8 cellular contexts compared by ENCODE assay signal in genomic region chr19:58554494-58555368, GRCh38.
DNase-seq lines count a peak whose midpoint lies in the region; ATAC-seq and TF ChIP-seq lines count a peak whose summit lies in the region.

Gene CHMP2A (minus strand): TSS chr19:58555105. CDS start chr19:58554212, 893 bp downstream.

- H3K9ac ChIP-seq in stomach smooth muscle (ENCODE audit: low read length in 2 of 2), result peak within 1 kb of the TSS; percentile 95 to 97

- H3K4me3 ChIP-seq in ACC112 (ENCODE audit: low read depth, low read length) (peak within 1 kb of the TSS; percentile 82), fibroblast of mammary gland (ENCODE audit: control insufficient read depth, low read depth, low read length) (peak within 1 kb of the TSS; percentile 84), stomach smooth muscle (ENCODE audit: low read length in 2 of 2) (peak within 1 kb of the TSS; percentile 84 to 98)

- H3K9me3 Mint-ChIP-seq in nephron progenitor cell, result no peaks in the 10 kb centered on the region

- H3K4me1 ChIP-seq in ACC112 (ENCODE audit: control insufficient read depth, insufficient read depth, low read length, unreplicated experiment) (peaks cover 19% of the 10 kb centered on the region), stomach smooth muscle (ENCODE audit: control insufficient read depth, insufficient read depth, low read length) (peaks cover 47% of the 10 kb centered on the region)

- H3K27me3 Mint-ChIP-seq in nephron progenitor cell (ENCODE audit: low read depth, poor library complexity), result peaks cover 10% of the 10 kb centered on the region

- peak within 1 kb of the TSS; percentile 89 for H3K27ac ChIP-seq in ACC112 (ENCODE audit: low read depth, low read length)
- peak within 1 kb of the TSS; percentile 87 for H3K27ac ChIP-seq in KOPT-K1 (ENCODE audit: low read depth, low read length, poor library complexity, severe bottlenecking)
- peak within 1 kb of the TSS; percentile 95 for H3K27ac ChIP-seq in stomach smooth muscle (ENCODE audit: low read length)

- peak within 1 kb of the TSS; percentile 99 for H3K27ac Mint-ChIP-seq in nephron progenitor cell

- peaks cover 39% of the 10 kb centered on the region for H3K36me3 Mint-ChIP-seq in nephron progenitor cell (ENCODE audit: low read depth)

- no peak for TF ChIP-seq CTCF in fibroblast of mammary gland (conservative IDR thresholded peaks at IDR 0.05; ENCODE audit: control insufficient read depth, insufficient read depth, low read depth, low read length)
- no peak for TF ChIP-seq CTCF in nephron progenitor cell (IDR thresholded peaks at IDR 0.05)

- peaks cover 28% of the 10 kb centered on the region for H3K79me2 ChIP-seq in ACC112 (ENCODE audit: control insufficient read depth, insufficient read depth, low read length, unreplicated experiment)

- peak; percentile 25 for ATAC-seq in GM19397 (IDR thresholded peaks at IDR 0.05; ENCODE audit: unreplicated experiment)

- H3K4me1 Mint-ChIP-seq in nephron progenitor cell, result peaks cover 57% of the 10 kb centered on the region

- DNase-seq in activated T-cell treated with anti-CD3 and anti-CD28 coated beads, Interleukin-2, amount 50 U/mL, for 1 hour, result peak; percentile 97
- DNase-seq in fibroblast of mammary gland (ENCODE audit: low read depth) (peak; percentile 94), nephron progenitor cell (peak; percentile 99), SKM-1 (lab: John Stamatoyannopoulos, UW; ENCODE audit: unreplicated experiment) (no peak)

- peak within 1 kb of the TSS; percentile 97 for H3K4me3 Mint-ChIP-seq in nephron progenitor cell

- H3K27me3 ChIP-seq in ACC112 (ENCODE audit: insufficient read depth, low read length) (no peaks in the 10 kb centered on the region), stomach smooth muscle (ENCODE audit: control insufficient read depth in 1 of 2, insufficient read depth in 2 of 2, low read length in 2 of 2) (no peaks in the 10 kb centered on the region)

- no peaks in the 10 kb centered on the region for H3K9me3 ChIP-seq in KOPT-K1 (ENCODE audit: insufficient read depth, low read length, poor library complexity, severe bottlenecking)
- H3K9me3 ChIP-seq in stomach smooth muscle (ENCODE audit: control insufficient read depth in 2 of 2, low read length in 2 of 2), result no peaks in the 10 kb centered on the region

- peaks cover 9% of the 10 kb centered on the region for H3K36me3 ChIP-seq in ACC112 (ENCODE audit: insufficient read depth, low read length)
- peaks cover 61% of the 10 kb centered on the region for H3K36me3 ChIP-seq in KOPT-K1 (ENCODE audit: insufficient read depth, low read length)
- H3K36me3 ChIP-seq in stomach smooth muscle (ENCODE audit: control insufficient read depth in 2 of 2, insufficient read depth in 2 of 2, low read length in 2 of 2), result peaks cover 38 to 41% of the 10 kb centered on the region in 2 donors

- peak within 1 kb of the TSS; percentile 70 for H2AFZ ChIP-seq in ACC112 (ENCODE audit: low read length, unreplicated experiment)
